Comparison of ENCODE assay signal across 1 cellular context in the genomic region with DNA sequence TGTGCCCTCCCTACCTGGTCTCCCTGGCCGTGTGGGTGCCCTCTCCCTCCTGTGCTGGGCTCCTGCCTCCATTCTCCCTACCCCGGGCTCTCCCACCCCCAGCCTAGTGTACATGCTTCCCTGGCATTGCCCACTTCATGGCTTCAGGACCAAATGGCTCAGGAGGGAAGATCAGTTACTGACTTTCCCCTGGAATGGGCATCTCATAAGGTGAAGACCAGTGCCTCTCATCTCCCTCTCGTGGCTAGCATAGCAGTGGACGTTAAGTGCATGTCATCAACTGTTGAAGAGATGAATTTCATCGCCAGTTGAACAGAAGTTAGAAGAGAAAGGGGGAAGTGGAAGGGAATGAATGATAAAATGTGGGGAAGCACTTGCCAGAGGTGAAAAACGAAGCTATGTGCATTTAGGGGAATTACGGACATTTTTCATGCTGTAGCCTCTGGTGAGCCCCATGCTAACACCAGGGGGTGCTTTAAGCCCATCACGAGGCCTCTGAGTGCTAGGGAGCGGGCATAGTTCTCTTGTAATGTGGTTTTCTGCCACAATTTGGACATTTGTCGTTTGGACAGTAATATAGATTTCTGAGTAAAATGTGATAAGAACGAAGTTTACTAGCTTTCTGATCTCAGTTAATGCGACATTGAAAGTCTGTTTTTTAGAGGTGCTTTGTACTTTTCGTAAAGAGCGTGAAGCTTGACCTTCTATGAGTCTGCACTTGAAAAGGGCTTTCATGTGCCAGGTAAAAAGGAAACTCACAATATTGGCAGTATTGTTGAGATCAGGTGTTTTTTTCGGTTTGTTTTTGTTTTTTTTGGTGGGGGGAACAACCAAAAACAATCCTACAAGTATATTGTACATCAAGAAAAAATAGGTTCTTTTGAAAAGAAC.
A peak's percentile ranks its signal among the peaks of the same experiment; 100 is the strongest.
TF ChIP-seq lines count a peak whose summit lies in the region.

No MANE protein-coding gene starts in this region.

TF ChIP-seq in HepG2, 621 proteins besides CTCF, POLR2A, EP300 and RAD21 (continued from another document and continues in another):
- TF ChIP-seq, protein P1, sequence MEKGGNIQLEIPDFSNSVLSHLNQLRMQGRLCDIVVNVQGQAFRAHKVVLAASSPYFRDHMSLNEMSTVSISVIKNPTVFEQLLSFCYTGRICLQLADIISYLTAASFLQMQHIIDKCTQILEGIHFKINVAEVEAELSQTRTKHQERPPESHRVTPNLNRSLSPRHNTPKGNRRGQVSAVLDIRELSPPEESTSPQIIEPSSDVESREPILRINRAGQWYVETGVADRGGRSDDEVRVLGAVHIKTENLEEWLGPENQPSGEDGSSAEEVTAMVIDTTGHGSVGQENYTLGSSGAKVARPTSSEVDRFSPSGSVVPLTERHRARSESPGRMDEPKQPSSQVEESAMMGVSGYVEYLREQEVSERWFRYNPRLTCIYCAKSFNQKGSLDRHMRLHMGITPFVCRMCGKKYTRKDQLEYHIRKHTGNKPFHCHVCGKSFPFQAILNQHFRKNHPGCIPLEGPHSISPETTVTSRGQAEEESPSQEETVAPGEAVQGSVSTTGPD (CRISPR knock-in tag; IDR thresholded peaks at IDR 0.05): no peak
- no peak for TF ChIP-seq ZNF672 (CRISPR knock-in tag; IDR thresholded peaks at IDR 0.05)
- TF ChIP-seq CBFB (CRISPR knock-in tag; IDR thresholded peaks at IDR 0.05): no peak
- no peak for TF ChIP-seq ZMAT3 (CRISPR knock-in tag; conservative IDR thresholded peaks at IDR 0.05)
- TF ChIP-seq, protein P2, sequence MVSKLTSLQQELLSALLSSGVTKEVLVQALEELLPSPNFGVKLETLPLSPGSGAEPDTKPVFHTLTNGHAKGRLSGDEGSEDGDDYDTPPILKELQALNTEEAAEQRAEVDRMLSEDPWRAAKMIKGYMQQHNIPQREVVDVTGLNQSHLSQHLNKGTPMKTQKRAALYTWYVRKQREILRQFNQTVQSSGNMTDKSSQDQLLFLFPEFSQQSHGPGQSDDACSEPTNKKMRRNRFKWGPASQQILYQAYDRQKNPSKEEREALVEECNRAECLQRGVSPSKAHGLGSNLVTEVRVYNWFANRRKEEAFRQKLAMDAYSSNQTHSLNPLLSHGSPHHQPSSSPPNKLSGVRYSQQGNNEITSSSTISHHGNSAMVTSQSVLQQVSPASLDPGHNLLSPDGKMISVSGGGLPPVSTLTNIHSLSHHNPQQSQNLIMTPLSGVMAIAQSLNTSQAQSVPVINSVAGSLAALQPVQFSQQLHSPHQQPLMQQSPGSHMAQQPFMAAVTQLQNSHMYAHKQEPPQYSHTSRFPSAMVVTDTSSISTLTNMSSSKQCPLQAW (CRISPR knock-in tag; IDR thresholded peaks at IDR 0.05): no peak
- TF ChIP-seq KDM6A (CRISPR knock-in tag; IDR thresholded peaks at IDR 0.05; ENCODE audit: low read depth): no peak
- no peak for TF ChIP-seq TMF1 (CRISPR knock-in tag; IDR thresholded peaks at IDR 0.05; ENCODE audit: low read depth)
- TF ChIP-seq ZNF816 (CRISPR knock-in tag; IDR thresholded peaks at IDR 0.05; ENCODE audit: borderline replicate concordance): no peak
- TF ChIP-seq ZBTB7A (CRISPR knock-in tag; IDR thresholded peaks at IDR 0.05): no peak
- no peak for TF ChIP-seq ZNF451 (CRISPR knock-in tag; IDR thresholded peaks at IDR 0.05)
- no peak for TF ChIP-seq ARNT2 (CRISPR knock-in tag; IDR thresholded peaks at IDR 0.05; ENCODE audit: low read depth)
- TF ChIP-seq, protein P3, sequence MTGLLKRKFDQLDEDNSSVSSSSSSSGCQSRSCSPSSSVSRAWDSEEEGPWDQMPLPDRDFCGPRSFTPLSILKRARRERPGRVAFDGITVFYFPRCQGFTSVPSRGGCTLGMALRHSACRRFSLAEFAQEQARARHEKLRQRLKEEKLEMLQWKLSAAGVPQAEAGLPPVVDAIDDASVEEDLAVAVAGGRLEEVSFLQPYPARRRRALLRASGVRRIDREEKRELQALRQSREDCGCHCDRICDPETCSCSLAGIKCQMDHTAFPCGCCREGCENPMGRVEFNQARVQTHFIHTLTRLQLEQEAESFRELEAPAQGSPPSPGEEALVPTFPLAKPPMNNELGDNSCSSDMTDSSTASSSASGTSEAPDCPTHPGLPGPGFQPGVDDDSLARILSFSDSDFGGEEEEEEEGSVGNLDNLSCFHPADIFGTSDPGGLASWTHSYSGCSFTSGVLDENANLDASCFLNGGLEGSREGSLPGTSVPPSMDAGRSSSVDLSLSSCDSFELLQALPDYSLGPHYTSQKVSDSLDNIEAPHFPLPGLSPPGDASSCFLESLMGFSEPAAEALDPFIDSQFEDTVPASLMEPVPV (CRISPR knock-in tag; IDR thresholded peaks at IDR 0.05): no peak
- no peak for TF ChIP-seq HOXA9 (CRISPR knock-in tag; IDR thresholded peaks at IDR 0.05; ENCODE audit: borderline replicate concordance)
- TF ChIP-seq TBX3 (IDR thresholded peaks at IDR 0.05; ENCODE audit: borderline replicate concordance): no peak
- TF ChIP-seq DNMT1 (CRISPR knock-in tag; IDR thresholded peaks at IDR 0.05): no peak
- no peak for TF ChIP-seq POLR2AphosphoS2 (IDR thresholded peaks at IDR 0.05; ENCODE audit: low read depth, low read length)
- TF ChIP-seq, protein P4, sequence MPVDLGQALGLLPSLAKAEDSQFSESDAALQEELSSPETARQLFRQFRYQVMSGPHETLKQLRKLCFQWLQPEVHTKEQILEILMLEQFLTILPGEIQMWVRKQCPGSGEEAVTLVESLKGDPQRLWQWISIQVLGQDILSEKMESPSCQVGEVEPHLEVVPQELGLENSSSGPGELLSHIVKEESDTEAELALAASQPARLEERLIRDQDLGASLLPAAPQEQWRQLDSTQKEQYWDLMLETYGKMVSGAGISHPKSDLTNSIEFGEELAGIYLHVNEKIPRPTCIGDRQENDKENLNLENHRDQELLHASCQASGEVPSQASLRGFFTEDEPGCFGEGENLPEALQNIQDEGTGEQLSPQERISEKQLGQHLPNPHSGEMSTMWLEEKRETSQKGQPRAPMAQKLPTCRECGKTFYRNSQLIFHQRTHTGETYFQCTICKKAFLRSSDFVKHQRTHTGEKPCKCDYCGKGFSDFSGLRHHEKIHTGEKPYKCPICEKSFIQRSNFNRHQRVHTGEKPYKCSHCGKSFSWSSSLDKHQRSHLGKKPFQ (CRISPR knock-in tag; IDR thresholded peaks at IDR 0.05; ENCODE audit: insufficient replicate concordance): no peak
- TF ChIP-seq HOXA3 (CRISPR knock-in tag; IDR thresholded peaks at IDR 0.05): no peak
- TF ChIP-seq HES4 (CRISPR knock-in tag; IDR thresholded peaks at IDR 0.05; ENCODE audit: borderline replicate concordance): no peak
- 0 out of 2 replicates have a peak, but pooled peaks have one; percentile 25 for TF ChIP-seq ETV5 (CRISPR knock-in tag; IDR thresholded peaks at IDR 0.05; ENCODE audit: borderline replicate concordance)
- TF ChIP-seq HNRNPL (IDR thresholded peaks at IDR 0.05; ENCODE audit: low read depth, low read length): no peak
- TF ChIP-seq, protein P5, sequence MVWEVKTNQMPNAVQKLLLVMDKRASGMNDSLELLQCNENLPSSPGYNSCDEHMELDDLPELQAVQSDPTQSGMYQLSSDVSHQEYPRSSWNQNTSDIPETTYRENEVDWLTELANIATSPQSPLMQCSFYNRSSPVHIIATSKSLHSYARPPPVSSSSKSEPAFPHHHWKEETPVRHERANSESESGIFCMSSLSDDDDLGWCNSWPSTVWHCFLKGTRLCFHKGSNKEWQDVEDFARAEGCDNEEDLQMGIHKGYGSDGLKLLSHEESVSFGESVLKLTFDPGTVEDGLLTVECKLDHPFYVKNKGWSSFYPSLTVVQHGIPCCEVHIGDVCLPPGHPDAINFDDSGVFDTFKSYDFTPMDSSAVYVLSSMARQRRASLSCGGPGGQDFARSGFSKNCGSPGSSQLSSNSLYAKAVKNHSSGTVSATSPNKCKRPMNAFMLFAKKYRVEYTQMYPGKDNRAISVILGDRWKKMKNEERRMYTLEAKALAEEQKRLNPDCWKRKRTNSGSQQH (CRISPR knock-in tag; IDR thresholded peaks at IDR 0.05; ENCODE audit: low read depth): peak; percentile 69; the same call in 1 of the 2 replicates
- TF ChIP-seq ZFP62 (CRISPR knock-in tag; IDR thresholded peaks at IDR 0.05): no peak
- TF ChIP-seq U2AF2 (IDR thresholded peaks at IDR 0.05; ENCODE audit: low read depth, low read length): no peak
- TF ChIP-seq ZNF256 (CRISPR knock-in tag; conservative IDR thresholded peaks at IDR 0.05): no peak
- TF ChIP-seq, protein P6, sequence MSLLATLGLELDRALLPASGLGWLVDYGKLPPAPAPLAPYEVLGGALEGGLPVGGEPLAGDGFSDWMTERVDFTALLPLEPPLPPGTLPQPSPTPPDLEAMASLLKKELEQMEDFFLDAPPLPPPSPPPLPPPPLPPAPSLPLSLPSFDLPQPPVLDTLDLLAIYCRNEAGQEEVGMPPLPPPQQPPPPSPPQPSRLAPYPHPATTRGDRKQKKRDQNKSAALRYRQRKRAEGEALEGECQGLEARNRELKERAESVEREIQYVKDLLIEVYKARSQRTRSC (CRISPR knock-in tag; IDR thresholded peaks at IDR 0.05; ENCODE audit: low read depth): no peak
- TF ChIP-seq ZNF121 (CRISPR knock-in tag; IDR thresholded peaks at IDR 0.05): no peak
- TF ChIP-seq ATF7 (IDR thresholded peaks at IDR 0.05): no peak
- TF ChIP-seq ATF7 (CRISPR knock-in tag; IDR thresholded peaks at IDR 0.05): no peak
- no peak for TF ChIP-seq ZNF577 (CRISPR knock-in tag; IDR thresholded peaks at IDR 0.05; ENCODE audit: borderline replicate concordance, low read depth)
- TF ChIP-seq, protein P7, sequence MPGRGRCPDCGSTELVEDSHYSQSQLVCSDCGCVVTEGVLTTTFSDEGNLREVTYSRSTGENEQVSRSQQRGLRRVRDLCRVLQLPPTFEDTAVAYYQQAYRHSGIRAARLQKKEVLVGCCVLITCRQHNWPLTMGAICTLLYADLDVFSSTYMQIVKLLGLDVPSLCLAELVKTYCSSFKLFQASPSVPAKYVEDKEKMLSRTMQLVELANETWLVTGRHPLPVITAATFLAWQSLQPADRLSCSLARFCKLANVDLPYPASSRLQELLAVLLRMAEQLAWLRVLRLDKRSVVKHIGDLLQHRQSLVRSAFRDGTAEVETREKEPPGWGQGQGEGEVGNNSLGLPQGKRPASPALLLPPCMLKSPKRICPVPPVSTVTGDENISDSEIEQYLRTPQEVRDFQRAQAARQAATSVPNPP (CRISPR knock-in tag; IDR thresholded peaks at IDR 0.05): no peak
- TF ChIP-seq, protein P8, sequence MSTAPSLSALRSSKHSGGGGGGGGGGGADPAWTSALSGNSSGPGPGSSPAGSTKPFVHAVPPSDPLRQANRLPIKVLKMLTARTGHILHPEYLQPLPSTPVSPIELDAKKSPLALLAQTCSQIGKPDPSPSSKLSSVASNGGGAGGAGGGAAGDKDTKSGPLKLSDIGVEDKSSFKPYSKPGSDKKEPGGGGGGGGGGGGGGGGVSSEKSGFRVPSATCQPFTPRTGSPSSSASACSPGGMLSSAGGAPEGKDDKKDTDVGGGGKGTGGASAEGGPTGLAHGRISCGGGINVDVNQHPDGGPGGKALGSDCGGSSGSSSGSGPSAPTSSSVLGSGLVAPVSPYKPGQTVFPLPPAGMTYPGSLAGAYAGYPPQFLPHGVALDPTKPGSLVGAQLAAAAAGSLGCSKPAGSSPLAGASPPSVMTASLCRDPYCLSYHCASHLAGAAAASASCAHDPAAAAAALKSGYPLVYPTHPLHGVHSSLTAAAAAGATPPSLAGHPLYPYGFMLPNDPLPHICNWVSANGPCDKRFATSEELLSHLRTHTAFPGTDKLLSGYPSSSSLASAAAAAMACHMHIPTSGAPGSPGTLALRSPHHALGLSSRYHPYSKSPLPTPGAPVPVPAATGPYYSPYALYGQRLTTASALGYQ (CRISPR knock-in tag; IDR thresholded peaks at IDR 0.05): no peak
- peak; percentile 37; the same call in 1 of the 2 replicates for TF ChIP-seq SALL1 (CRISPR knock-in tag; IDR thresholded peaks at IDR 0.05)
- no peak for TF ChIP-seq ZFP1 (CRISPR knock-in tag; IDR thresholded peaks at IDR 0.05)
- TF ChIP-seq, protein P9, sequence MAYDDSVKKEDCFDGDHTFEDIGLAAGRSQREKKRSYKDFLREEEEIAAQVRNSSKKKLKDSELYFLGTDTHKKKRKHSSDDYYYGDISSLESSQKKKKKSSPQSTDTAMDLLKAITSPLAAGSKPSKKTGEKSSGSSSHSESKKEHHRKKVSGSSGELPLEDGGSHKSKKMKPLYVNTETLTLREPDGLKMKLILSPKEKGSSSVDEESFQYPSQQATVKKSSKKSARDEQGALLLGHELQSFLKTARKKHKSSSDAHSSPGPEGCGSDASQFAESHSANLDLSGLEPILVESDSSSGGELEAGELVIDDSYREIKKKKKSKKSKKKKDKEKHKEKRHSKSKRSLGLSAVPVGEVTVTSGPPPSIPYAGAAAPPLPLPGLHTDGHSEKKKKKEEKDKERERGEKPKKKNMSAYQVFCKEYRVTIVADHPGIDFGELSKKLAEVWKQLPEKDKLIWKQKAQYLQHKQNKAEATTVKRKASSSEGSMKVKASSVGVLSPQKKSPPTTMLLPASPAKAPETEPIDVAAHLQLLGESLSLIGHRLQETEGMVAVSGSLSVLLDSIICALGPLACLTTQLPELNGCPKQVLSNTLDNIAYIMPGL (CRISPR knock-in tag; IDR thresholded peaks at IDR 0.05; ENCODE audit: borderline replicate concordance in 1 of 2, low read depth in 1 of 2): peak; percentile 61 to 75; a peak in 3 of 4 replicates
- no peak for TF ChIP-seq ZNF235 (CRISPR knock-in tag; IDR thresholded peaks at IDR 0.05; ENCODE audit: borderline replicate concordance)
- 0 out of 2 replicates have a peak, but pooled peaks have one; percentile 13 for TF ChIP-seq ERF (CRISPR knock-in tag; IDR thresholded peaks at IDR 0.05)
- no peak for TF ChIP-seq ZNF713 (CRISPR knock-in tag; IDR thresholded peaks at IDR 0.05)
- TF ChIP-seq, protein P10, sequence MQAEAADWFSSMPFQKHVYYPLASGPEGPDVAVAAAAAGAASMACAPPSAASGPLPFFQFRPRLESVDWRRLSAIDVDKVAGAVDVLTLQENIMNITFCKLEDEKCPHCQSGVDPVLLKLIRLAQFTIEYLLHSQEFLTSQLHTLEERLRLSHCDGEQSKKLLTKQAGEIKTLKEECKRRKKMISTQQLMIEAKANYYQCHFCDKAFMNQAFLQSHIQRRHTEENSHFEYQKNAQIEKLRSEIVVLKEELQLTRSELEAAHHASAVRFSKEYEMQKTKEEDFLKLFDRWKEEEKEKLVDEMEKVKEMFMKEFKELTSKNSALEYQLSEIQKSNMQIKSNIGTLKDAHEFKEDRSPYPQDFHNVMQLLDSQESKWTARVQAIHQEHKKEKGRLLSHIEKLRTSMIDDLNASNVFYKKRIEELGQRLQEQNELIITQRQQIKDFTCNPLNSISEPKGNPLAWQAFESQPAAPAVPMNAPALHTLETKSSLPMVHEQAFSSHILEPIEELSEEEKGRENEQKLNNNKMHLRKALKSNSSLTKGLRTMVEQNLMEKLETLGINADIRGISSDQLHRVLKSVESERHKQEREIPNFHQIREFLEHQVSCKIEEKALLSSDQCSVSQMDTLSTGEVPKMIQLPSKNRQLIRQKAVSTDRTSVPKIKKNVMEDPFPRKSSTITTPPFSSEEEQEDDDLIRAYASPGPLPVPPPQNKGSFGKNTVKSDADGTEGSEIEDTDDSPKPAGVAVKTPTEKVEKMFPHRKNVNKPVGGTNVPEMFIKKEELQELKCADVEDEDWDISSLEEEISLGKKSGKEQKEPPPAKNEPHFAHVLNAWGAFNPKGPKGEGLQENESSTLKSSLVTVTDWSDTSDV (CRISPR knock-in tag; IDR thresholded peaks at IDR 0.05): no peak
